Comparison of ENCODE assay signal across 9 cellular contexts in genomic region chr7:99926351-99926750, GRCh38. TPM values are rescaled to one million over a fixed set of nuclear protein-coding genes. Genes with fewer than 3 reads are reported as not detected.
"Had no signal": no experiment of that assay in that cellular context is flagged by ENCODE, and none has a peak within 500 bp of the region (broad histone marks: within the 10 kb centered on the region; RNA-seq: fewer than 3 reads in every experiment).

No MANE protein-coding gene starts in this region.

- H3K36me3 ChIP-seq: HAP-1 had no signal

- DNase-seq: GOT3, H7, HFFc6, KBM-7 had no signal

- ATAC-seq: HCT116 had no signal

- H3K4me1 ChIP-seq: HAP-1 had no signal

- H3K4me3 ChIP-seq: HAP-1 had no signal

- H3K9me3 ChIP-seq: HAP-1 had no signal

RNA-seq across cellular contexts. Expression of gene GJC3, which starts 3.1 kb away (rescaled TPM):
- total RNA-seq: HFFc6, HT-29 had no signal
- polyA plus RNA-seq: IgD-negative memory B cell had no signal

RNA-seq across cellular contexts. Expression of gene AZGP1, which starts 49.5 kb away (rescaled TPM):
- total RNA-seq: H7, HFFc6 had no signal
- polyA plus RNA-seq: IgD-negative memory B cell had no signal

RNA-seq across cellular contexts. Expression of gene OR2AE1, which starts 49.5 kb away (rescaled TPM):
- total RNA-seq: H4, H7, HFFc6, HT-29 had no signal
- polyA plus RNA-seq: IgD-negative memory B cell had no signal
